8 cellular contexts compared by ENCODE assay signal in the genomic region with DNA sequence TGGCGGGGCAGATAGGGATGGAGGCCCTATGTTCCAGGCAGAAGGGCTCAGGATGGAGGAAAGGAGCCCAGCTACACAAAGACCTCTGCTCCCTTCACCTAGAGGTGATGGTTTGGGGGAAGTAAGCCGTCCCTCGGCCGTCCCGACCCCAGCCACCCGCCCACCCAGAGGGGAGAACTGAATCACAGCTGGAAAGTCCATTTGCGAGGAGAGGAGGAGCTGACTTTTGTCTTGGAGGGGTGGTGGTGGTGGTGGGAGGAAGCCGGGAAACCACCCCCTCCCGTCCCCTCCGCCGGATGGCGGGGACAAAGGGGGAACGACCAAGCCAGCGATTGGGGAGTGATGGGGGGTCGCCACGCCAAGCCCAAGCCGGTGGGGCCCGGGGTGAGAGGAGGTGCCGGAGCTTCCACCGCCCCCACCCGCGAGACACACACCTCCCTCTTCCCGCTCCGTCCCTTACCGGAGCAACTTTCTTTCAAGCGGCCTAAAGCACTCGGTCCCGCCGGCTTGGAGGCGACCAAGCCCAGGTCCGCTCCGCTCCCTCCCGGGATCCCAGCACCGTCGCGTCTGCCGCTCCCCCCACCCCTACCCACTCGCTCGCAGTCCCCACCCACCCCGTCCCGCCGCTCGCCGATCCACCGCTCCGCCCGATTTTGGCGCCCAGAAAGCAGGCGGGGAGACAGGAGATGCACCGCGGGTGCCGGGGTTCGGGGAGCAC. TPM values are rescaled to one million over a fixed set of nuclear protein-coding genes. Genes with fewer than 3 reads are reported as not detected.
DNase-seq lines count a peak whose midpoint lies in the region; ATAC-seq, FAIRE-seq and TF ChIP-seq lines count a peak whose summit lies in the region.

No MANE protein-coding gene starts in this region.

- TF ChIP-seq CTCF in Calu3 (IDR thresholded peaks at IDR 0.05; ENCODE audit: unreplicated experiment), result no peak
- TF ChIP-seq CTCF in endothelial cell of umbilical vein (IDR thresholded peaks at IDR 0.05; ENCODE audit: extremely low read depth in 1 of 2, insufficient read depth in 1 of 2, low read depth in 1 of 2, low read length in 2 of 2), result no peak
- TF ChIP-seq CTCF in natural killer cell (IDR thresholded peaks at IDR 0.05), result no peak

- no peaks in the 10 kb centered on the region for H3K9me3 Mint-ChIP-seq in Calu3 (ENCODE audit: low read depth, unreplicated experiment)
- H3K9me3 Mint-ChIP-seq in natural killer cell, result no peaks in the 10 kb centered on the region
- H3K9me3 Mint-ChIP-seq in stimulated activated naive CD8-positive, alpha-beta T cell treated with anti-CD3 and anti-CD28 coated beads, Interleukin-15, Interleukin-2, amounts not matched to agents 100 ng/mL and 50 ng/mL, for 24 hours, result no peaks in the 10 kb centered on the region

- H3K27me3 Mint-ChIP-seq in Calu3 (ENCODE audit: unreplicated experiment) (no peaks in the 10 kb centered on the region), natural killer cell (ENCODE audit: low read depth in 2 of 2) (no peaks in the 10 kb centered on the region)
- H3K27me3 Mint-ChIP-seq in stimulated activated naive CD8-positive, alpha-beta T cell treated with anti-CD3 and anti-CD28 coated beads, Interleukin-15, Interleukin-2, amounts not matched to agents 100 ng/mL and 50 ng/mL, for 24 hours, result no peaks in the 10 kb centered on the region

- H3K79me2 ChIP-seq in endothelial cell of umbilical vein (ENCODE audit: control insufficient read depth, insufficient read depth, low read length), result peaks cover 61% of the 10 kb centered on the region

- H3K4me3 Mint-ChIP-seq in Calu3 (ENCODE audit: low read depth, unreplicated experiment), result peak overlapping the region; percentile 78
- H3K4me3 Mint-ChIP-seq in natural killer cell, result peak overlapping the region; percentile 92
- H3K4me3 Mint-ChIP-seq in stimulated activated naive CD8-positive, alpha-beta T cell treated with anti-CD3 and anti-CD28 coated beads, Interleukin-15, Interleukin-2, amounts not matched to agents 100 ng/mL and 50 ng/mL, for 24 hours, result peak overlapping the region; percentile 94

- peak overlapping the region; percentile 57 for H2AFZ ChIP-seq in endothelial cell of umbilical vein (ENCODE audit: low read depth, low read length)

- no peaks in the 10 kb centered on the region for H3K9me3 ChIP-seq in endothelial cell of umbilical vein (replicated peaks; ENCODE audit: control insufficient read depth, insufficient read depth, low read length)

- peaks cover 0 to 2% of the 10 kb centered on the region in 2 experiments for H3K36me3 ChIP-seq in endothelial cell of umbilical vein (ENCODE audit: control insufficient read depth in 2 of 2, extremely low read depth in 1 of 2, insufficient read depth in 2 of 2, low read length in 2 of 2)

- CTCF ChIA-PET in Calu3 (lab: Charles Lee), result interaction anchor here (0.6 to 2.5 kb wide), 18 partner anchors 9 to 975 kb away, joined by 3 to 11 read pairs (median 6); partner anchors contain the start of genes SYT11 and ZBTB7B
- CTCF ChIA-PET in endothelial cell of umbilical vein (lab: Charles Lee), result interaction anchor here (0.6 to 12.1 kb wide), 12 partner anchors 11 to 89 kb away, joined by 3 to 138 read pairs (median 8); partner anchors contain the start of genes KHDC4 and RXFP4

- no peaks in the 10 kb centered on the region for H3K27me3 ChIP-seq in endothelial cell of umbilical vein (ENCODE audit: control insufficient read depth in 2 of 2, insufficient read depth in 2 of 2, low read length in 2 of 2)

- FAIRE-seq in endothelial cell of umbilical vein (lab: Jason Lieb, UNC), result peak; percentile 63

- intact Hi-C loops in Calu3 (cut with micrococcal nuclease; ENCODE audit: unreplicated experiment) (no loop called here), endothelial cell of umbilical vein (cut with micrococcal nuclease) (loop anchor here (1.0 to 2.0 kb wide), 2 partner anchors 10 to 15 kb away; no protein-coding TSS in a partner anchor), natural killer cell (cut with micrococcal nuclease) (loop anchor here (5.0 kb wide), 2 partner anchors 65 to 120 kb away; partner anchors contain the start of genes GON4L, RIT1 and SYT11)

- POLR2A ChIA-PET in endothelial cell of umbilical vein (lab: Charles Lee), result interaction anchor here (0.6 to 1.2 kb wide), 5 partner anchors 7 to 53 kb away, joined by 3 to 7 read pairs (median 4); no protein-coding TSS in a partner anchor

- BruUV-seq in Calu3 (replicated peaks; lab: Mats Ljungman, UMichigan) (no TSS peak), endothelial cell of umbilical vein (replicated peaks; lab: Mats Ljungman, UMichigan) (no TSS peak)

- TF ChIP-seq POLR2A in endothelial cell of umbilical vein (IDR thresholded peaks at IDR 0.05; ENCODE audit: low read depth, low read length), result peak; percentile 43

- peaks cover 83% of the 10 kb centered on the region for H3K36me3 Mint-ChIP-seq in Calu3 (ENCODE audit: insufficient read depth, unreplicated experiment)
- H3K36me3 Mint-ChIP-seq in natural killer cell, result no peaks in the 10 kb centered on the region
- peaks cover 49% of the 10 kb centered on the region for H3K36me3 Mint-ChIP-seq in stimulated activated naive CD8-positive, alpha-beta T cell treated with anti-CD3 and anti-CD28 coated beads, Interleukin-15, Interleukin-2, amounts not matched to agents 100 ng/mL and 50 ng/mL, for 24 hours (ENCODE audit: low read depth)

- H3K4me2 ChIP-seq in endothelial cell of umbilical vein (ENCODE audit: insufficient read depth, low read length), result peak overlapping the region; percentile 78

- peak overlapping the region; percentile 73 for H3K27ac Mint-ChIP-seq in Calu3 (ENCODE audit: unreplicated experiment)
- H3K27ac Mint-ChIP-seq in natural killer cell, result peak overlapping the region; percentile 90 to 94
- peak overlapping the region; percentile 94 for H3K27ac Mint-ChIP-seq in stimulated activated naive CD8-positive, alpha-beta T cell treated with anti-CD3 and anti-CD28 coated beads, Interleukin-15, Interleukin-2, amounts not matched to agents 100 ng/mL and 50 ng/mL, for 24 hours

- peak overlapping the region; percentile 55 for H3K27ac ChIP-seq in endothelial cell of umbilical vein (ENCODE audit: insufficient read depth, low read depth, low read length)

- peak overlapping the region; percentile 96 for H3K4me3 ChIP-seq in Jurkat, Clone E6-1 (ENCODE audit: low read length)
- H3K4me3 ChIP-seq in endothelial cell of umbilical vein (replicated peaks in 1 of 3; ENCODE audit: insufficient read depth in 1 of 3, low read depth in 1 of 3, low read length in 3 of 3), result peak overlapping the region; percentile 43 to 80 (median 76)

- peak; percentile 38 for DNase-seq in Calu3
- no peak for DNase-seq in Jurkat, Clone E6-1 (ENCODE audit: low read depth, low spot score)
- DNase-seq in activated CD8-positive, alpha-beta memory T cell treated with anti-CD3 and anti-CD28 coated beads for 4 hours (ENCODE audit: low read depth in 2 of 2), result peak; percentile 62 to 67
- no peak for DNase-seq in endothelial cell of umbilical vein (ENCODE audit: low read depth, low spot score)
- DNase-seq in natural killer cell, result peak; percentile 60
- no peak for DNase-seq in GM19240 (ENCODE audit: insufficient read length, low spot score)
- no peak for DNase-seq in 8988T

- H4K20me1 ChIP-seq in endothelial cell of umbilical vein (replicated peaks; ENCODE audit: control insufficient read depth, extremely low read depth, insufficient read depth, low read length), result no peaks in the 10 kb centered on the region

- ATAC-seq in natural killer cell, result peak; percentile 41 to 59 (median 48)

- peak overlapping the region; percentile 84 for H3K9ac ChIP-seq in endothelial cell of umbilical vein (replicated peaks; ENCODE audit: extremely low read depth, insufficient read depth, low read length)

- H3K4me1 Mint-ChIP-seq in Calu3 (ENCODE audit: low read depth, unreplicated experiment) (peaks cover 81% of the 10 kb centered on the region), natural killer cell (peaks cover 80 to 88% of the 10 kb centered on the region in 2 donors)
- H3K4me1 Mint-ChIP-seq in stimulated activated naive CD8-positive, alpha-beta T cell treated with anti-CD3 and anti-CD28 coated beads, Interleukin-15, Interleukin-2, amounts not matched to agents 100 ng/mL and 50 ng/mL, for 24 hours (ENCODE audit: low read depth), result peaks cover 77% of the 10 kb centered on the region

- H3K4me1 ChIP-seq in endothelial cell of umbilical vein (ENCODE audit: control insufficient read depth, extremely low read depth, insufficient read depth, low read length), result peaks cover 69% of the 10 kb centered on the region

- H3K9me1 ChIP-seq in endothelial cell of umbilical vein (replicated peaks; ENCODE audit: control insufficient read depth, extremely low read depth, insufficient read depth, low read length), result no peaks in the 10 kb centered on the region

- dilution Hi-C loops in endothelial cell of umbilical vein (cut with MboI; ENCODE audit: extremely low pct_ligation_motif_present, low sequenced_read_pairs), result no loop called here

RNA-seq across cellular contexts. Expression of gene ARHGEF2, which starts 0.6 kb away (rescaled TPM):
- total RNA-seq in Calu3 (2022) (69.2 and 97.6 TPM in 2 replicates), endothelial cell of umbilical vein (110 and 118 TPM in 2 replicates), natural killer cell (100 to 1,000 TPM; 143 to 200 (median 147) TPM)
- polyA plus RNA-seq in Jurkat, Clone E6-1 (2012; ENCODE audit: insufficient read depth, insufficient read length), result 159 TPM
- 59.2 and 62.0 TPM in 2 replicates for polyA plus RNA-seq in endothelial cell of umbilical vein
- polyA plus RNA-seq in endothelial cell of umbilical vein (2011; cell fraction: cytosol; rRNA removed), result 67.4 and 113 TPM in 2 replicates
- 270 and 317 TPM in 2 replicates for polyA plus RNA-seq in endothelial cell of umbilical vein (2011; cell fraction: nucleus; rRNA removed)
- 50.9 and 52.8 TPM in 2 replicates for polyA plus RNA-seq in endothelial cell of umbilical vein (2012)
- 81.5 and 92.0 TPM in 2 replicates for polyA minus RNA-seq in endothelial cell of umbilical vein
- polyA minus RNA-seq in endothelial cell of umbilical vein (2011; cell fraction: cytosol; rRNA and poly(A)+ RNA removed), result 29.1 TPM
- 55.2 and 62.7 TPM in 2 replicates for polyA minus RNA-seq in endothelial cell of umbilical vein (2011; cell fraction: nucleus; rRNA and poly(A)+ RNA removed)

RNA-seq across cellular contexts. Expression of gene RXFP4, which starts 36.3 kb away (rescaled TPM):
- total RNA-seq in Calu3 (2022), result not detected in 2 replicates
- polyA plus RNA-seq in Jurkat, Clone E6-1 (2012; ENCODE audit: insufficient read depth, insufficient read length), result not detected
- not detected in 2 replicates for total RNA-seq in endothelial cell of umbilical vein
- not detected in 2 replicates for polyA plus RNA-seq in endothelial cell of umbilical vein
- not detected in 2 replicates for polyA plus RNA-seq in endothelial cell of umbilical vein (2011; cell fraction: cytosol; rRNA removed)
- not detected in 2 replicates for polyA plus RNA-seq in endothelial cell of umbilical vein (2011; cell fraction: nucleus; rRNA removed)
- polyA plus RNA-seq in endothelial cell of umbilical vein (2012), result not detected in 2 replicates
- polyA minus RNA-seq in endothelial cell of umbilical vein, result not detected in 2 replicates
- not detected for polyA minus RNA-seq in endothelial cell of umbilical vein (2011; cell fraction: cytosol; rRNA and poly(A)+ RNA removed)
- polyA minus RNA-seq in endothelial cell of umbilical vein (2011; cell fraction: nucleus; rRNA and poly(A)+ RNA removed), result 0.34 TPM in 1 of 2 replicates, not detected in the other
- total RNA-seq in natural killer cell, result not detected

RNA-seq across cellular contexts. Expression of gene SSR2, which starts 43.0 kb away (rescaled TPM):
- total RNA-seq in Calu3 (2022), result 215 and 246 TPM in 2 replicates
- polyA plus RNA-seq in Jurkat, Clone E6-1 (2012; ENCODE audit: insufficient read depth, insufficient read length), result 195 TPM
- 339 and 362 TPM in 2 replicates for total RNA-seq in endothelial cell of umbilical vein
- 1,337 and 1,787 TPM in 2 replicates for polyA plus RNA-seq in endothelial cell of umbilical vein
- 1,307 and 1,533 TPM in 2 replicates for polyA plus RNA-seq in endothelial cell of umbilical vein (2011; cell fraction: cytosol; rRNA removed)
- 531 and 557 TPM in 2 replicates for polyA plus RNA-seq in endothelial cell of umbilical vein (2011; cell fraction: nucleus; rRNA removed)
- polyA plus RNA-seq in endothelial cell of umbilical vein (2012), result 362 and 401 TPM in 2 replicates
- polyA minus RNA-seq in endothelial cell of umbilical vein, result 780 and 932 TPM in 2 replicates
- 99.6 TPM for polyA minus RNA-seq in endothelial cell of umbilical vein (2011; cell fraction: cytosol; rRNA and poly(A)+ RNA removed)
- 84.7 and 121 TPM in 2 replicates for polyA minus RNA-seq in endothelial cell of umbilical vein (2011; cell fraction: nucleus; rRNA and poly(A)+ RNA removed)
- total RNA-seq in natural killer cell, result 100 to 1,000 TPM; 209 to 215 (median 211) TPM

RNA-seq across cellular contexts. Expression of gene KHDC4, which starts 43.6 kb away (rescaled TPM):
- 99.3 and 107 TPM in 2 replicates for total RNA-seq in Calu3 (2022)
- 62.7 TPM for polyA plus RNA-seq in Jurkat, Clone E6-1 (2012; ENCODE audit: insufficient read depth, insufficient read length)
- 54.1 and 55.6 TPM in 2 replicates for total RNA-seq in endothelial cell of umbilical vein
- polyA plus RNA-seq in endothelial cell of umbilical vein, result 47.9 and 48.6 TPM in 2 replicates
- polyA plus RNA-seq in endothelial cell of umbilical vein (2011; cell fraction: cytosol; rRNA removed), result 22.4 and 25.5 TPM in 2 replicates
- polyA plus RNA-seq in endothelial cell of umbilical vein (2011; cell fraction: nucleus; rRNA removed), result 123 and 207 TPM in 2 replicates
- 19.8 and 29.0 TPM in 2 replicates for polyA plus RNA-seq in endothelial cell of umbilical vein (2012)
- 75.4 and 81.4 TPM in 2 replicates for polyA minus RNA-seq in endothelial cell of umbilical vein
- 50.2 TPM for polyA minus RNA-seq in endothelial cell of umbilical vein (2011; cell fraction: cytosol; rRNA and poly(A)+ RNA removed)
- polyA minus RNA-seq in endothelial cell of umbilical vein (2011; cell fraction: nucleus; rRNA and poly(A)+ RNA removed), result 68.0 and 96.9 TPM in 2 replicates
- 100 to 1,000 TPM in 1 of 3 donors, 10 to 100 TPM in 2; 61.9 to 101 (median 85.9) TPM for total RNA-seq in natural killer cell

Comparison
In these comparisons a context has a peak if more than half of its experiments do, and no peak if none do; other contexts are left out.
1. DNase-seq: peak in Calu3 (single experiment), activated CD8-positive, alpha-beta memory T cell treated with anti-CD3 and anti-CD28 coated beads for 4 hours (2 of 2) and natural killer cell (single experiment); none in Jurkat, Clone E6-1 (single experiment), endothelial cell of umbilical vein (single experiment), GM19240 (single experiment) and 8988T (single experiment).
2. Peak in every context shown above with its lines, with median percentiles within 50 percentile points of each other: H3K27ac Mint-ChIP-seq and H3K4me3 Mint-ChIP-seq.